Comparison of ENCODE assay signal across 12 cellular contexts in genomic region chr22:46942816-46943783, GRCh38.
DNase-seq lines count a peak whose midpoint lies in the region; ATAC-seq and TF ChIP-seq lines count a peak whose summit lies in the region.
"Had no signal": no experiment of that assay in that cellular context is flagged by ENCODE, and none has a peak within 500 bp of the region (broad histone marks: within the 10 kb centered on the region; RNA-seq: fewer than 3 reads in every experiment).

No MANE protein-coding gene starts in this region.

- peaks cover 28% of the 10 kb centered on the region for H3K4me1 Mint-ChIP-seq in nephron
- peaks cover 2% of the 10 kb centered on the region for H3K4me1 Mint-ChIP-seq in activated CD8-positive, alpha-beta T cell treated with anti-CD3 and anti-CD28 coated beads, Interleukin-2, amount 10 ng/mL, durations not matched to agents 7 days and 5 days (ENCODE audit: low read depth)

- no peak for TF ChIP-seq CTCF in nephron (IDR thresholded peaks at IDR 0.05; ENCODE audit: unreplicated experiment in 3 of 3)

- peak overlapping the region; percentile 48 to 58 (median 52) for H3K4me3 Mint-ChIP-seq in nephron
- no peak overlapping the region for H3K4me3 Mint-ChIP-seq in activated CD8-positive, alpha-beta T cell treated with anti-CD3 and anti-CD28 coated beads, Interleukin-2, amount 10 ng/mL, durations not matched to agents 7 days and 5 days
- H3K4me3 Mint-ChIP-seq: HFFc6 had no signal

- no peaks in the 10 kb centered on the region for H3K9me3 Mint-ChIP-seq in nephron
- no peaks in the 10 kb centered on the region for H3K9me3 Mint-ChIP-seq in activated CD8-positive, alpha-beta T cell treated with anti-CD3 and anti-CD28 coated beads, Interleukin-2, amount 10 ng/mL, durations not matched to agents 7 days and 5 days (ENCODE audit: insufficient read depth)
- H3K9me3 Mint-ChIP-seq: activated T-helper 2 cell treated with anti-CD3 and anti-CD28 coated beads, Interferon-gamma antibody, Interleukin-2, Interleukin-4, amounts not matched to agents 10 μg/mL and 5 μg/mL and 100 μg/mL, durations not matched to agents 14 hours and 24 hours and 36 hours; HFFc6 had no signal

- DNase-seq in A172 (ENCODE audit: low spot score), result peak; percentile 8
- peak; percentile 34 for DNase-seq in glomerular endothelial cell (ENCODE audit: extremely low read depth, low read depth, low spot score)
- no peak for DNase-seq in HEK293T (ENCODE audit: extremely low spot score)
- no peak for DNase-seq in activated CD8-positive, alpha-beta T cell treated with anti-CD3 and anti-CD28 coated beads, Interleukin-2, amount 10 ng/mL, durations not matched to agents 7 days and 5 days
- DNase-seq: HFFc6, NCI-H1048, T1000 had no signal

- no peaks in the 10 kb centered on the region for H3K27me3 Mint-ChIP-seq in nephron (ENCODE audit: low read depth)
- no peaks in the 10 kb centered on the region for H3K27me3 Mint-ChIP-seq in activated CD8-positive, alpha-beta T cell treated with anti-CD3 and anti-CD28 coated beads, Interleukin-2, amount 10 ng/mL, durations not matched to agents 7 days and 5 days (ENCODE audit: low read depth)

- POLR2A ChIA-PET in HEK293T (lab: Yijun Ruan, JAX), result no interaction called here
- POLR2A ChIA-PET in activated CD8-positive, alpha-beta T cell treated with anti-CD3 and anti-CD28 coated beads, Interleukin-2, amount 10 ng/mL, durations not matched to agents 7 days and 5 days (lab: Charles Lee), result no interaction called here

- H3K27ac Mint-ChIP-seq in nephron, result peak overlapping the region; percentile 59 to 90 (median 86)
- H3K27ac Mint-ChIP-seq in activated CD8-positive, alpha-beta T cell treated with anti-CD3 and anti-CD28 coated beads, Interleukin-2, amount 10 ng/mL, durations not matched to agents 7 days and 5 days, result no peak overlapping the region
- H3K27ac Mint-ChIP-seq: activated T-helper 2 cell treated with anti-CD3 and anti-CD28 coated beads, Interferon-gamma antibody, Interleukin-2, Interleukin-4, amounts not matched to agents 10 μg/mL and 5 μg/mL and 100 μg/mL, durations not matched to agents 14 hours and 24 hours and 36 hours; HFFc6 had no signal

- ATAC-seq in HG02870 (IDR thresholded peaks at IDR 0.05; ENCODE audit: unreplicated experiment), result no peak
- ATAC-seq in activated CD8-positive, alpha-beta T cell treated with anti-CD3 and anti-CD28 coated beads, Interleukin-2, amount 10 ng/mL, durations not matched to agents 7 days and 5 days, result no peak
- ATAC-seq in activated CD4-positive, CD25-positive, alpha-beta regulatory T cell treated with anti-CD3 and anti-CD28 coated beads, Interleukin-2, amount 50 U/mL, for 24 hours, result no peak

- CTCF ChIA-PET in HEK293T (lab: Yijun Ruan, JAX), result no interaction called here
- CTCF ChIA-PET in activated CD8-positive, alpha-beta T cell treated with anti-CD3 and anti-CD28 coated beads, Interleukin-2, amount 10 ng/mL, durations not matched to agents 7 days and 5 days (lab: Charles Lee), result no interaction called here

- peaks cover 17% of the 10 kb centered on the region for H3K36me3 Mint-ChIP-seq in nephron (ENCODE audit: low read depth)
- H3K36me3 Mint-ChIP-seq in activated CD8-positive, alpha-beta T cell treated with anti-CD3 and anti-CD28 coated beads, Interleukin-2, amount 10 ng/mL, durations not matched to agents 7 days and 5 days (ENCODE audit: low read depth), result peaks cover 7% of the 10 kb centered on the region

TF ChIP-seq in PFSK-1, 5 proteins besides CTCF, POLR2A, EP300 and RAD21:
- TF ChIP-seq POLR2AphosphoS5 (IDR thresholded peaks at IDR 0.05; ENCODE audit: low read depth, low read length) (no peak), SIN3A (IDR thresholded peaks at IDR 0.05; ENCODE audit: borderline replicate concordance, insufficient read depth, low read length) (no peak), FOXP2 (optimal IDR thresholded peaks at IDR 0.05; ENCODE audit: borderline replicate concordance, extremely low read depth, extremely low read length, insufficient read depth) (peak; percentile 13), REST (IDR thresholded peaks at IDR 0.05; ENCODE audit: insufficient read depth in 1 of 2, low read depth in 2 of 2, low read length in 2 of 2) (no peak)

TF ChIP-seq in HEK293T, 16 proteins besides CTCF, POLR2A, EP300 and RAD21:
- TF ChIP-seq FOXK2 (IDR thresholded peaks at IDR 0.05) (no peak), FOXA1 (IDR thresholded peaks at IDR 0.05) (no peak), CTBP1 (IDR thresholded peaks at IDR 0.05; ENCODE audit: borderline replicate concordance) (no peak), SP1 (IDR thresholded peaks at IDR 0.05) (no peak), NFRKB (IDR thresholded peaks at IDR 0.05) (no peak), SUZ12 (IDR thresholded peaks at IDR 0.05) (no peak), FOXM1 (IDR thresholded peaks at IDR 0.05; ENCODE audit: borderline replicate concordance) (no peak), ELF4 (IDR thresholded peaks at IDR 0.05) (no peak), ARNT (IDR thresholded peaks at IDR 0.05) (no peak), HDGF (IDR thresholded peaks at IDR 0.05; ENCODE audit: borderline replicate concordance) (no peak), TARDBP (IDR thresholded peaks at IDR 0.05) (no peak), BHLHE40 (IDR thresholded peaks at IDR 0.05; ENCODE audit: borderline replicate concordance) (no peak), LEF1 (IDR thresholded peaks at IDR 0.05; ENCODE audit: borderline replicate concordance) (no peak)

Comparison
In these comparisons a context has a peak if more than half of its experiments do, and no peak if none do; other contexts are left out.
1. DNase-seq: peak in A172 (single experiment) and glomerular endothelial cell (single experiment); none in HEK293T (single experiment) and activated CD8-positive, alpha-beta T cell treated with anti-CD3 and anti-CD28 coated beads, Interleukin-2, amount 10 ng/mL, durations not matched to agents 7 days and 5 days (single experiment).